Comparison of ENCODE assay signal across 19 cellular contexts in genomic region chr14:34302654-34303053, GRCh38.
DNase-seq lines count a peak whose midpoint lies in the region; ATAC-seq lines count a peak whose summit lies in the region.
"Had no signal": no experiment of that assay in that cellular context is flagged by ENCODE, and none has a peak within 500 bp of the region (broad histone marks: within the 10 kb centered on the region; RNA-seq: fewer than 3 reads in every experiment).

No MANE protein-coding gene starts in this region.

- no peaks in the 10 kb centered on the region for H3K4me1 Mint-ChIP-seq in activated T-cell treated with anti-CD3 and anti-CD28 coated beads, Interleukin-2, amount 50 U/mL, for 24 hours (ENCODE audit: low read depth)
- H3K4me1 Mint-ChIP-seq: activated naive CD4-positive, alpha-beta T cell treated with anti-CD3 and anti-CD28 coated beads, Interleukin-2, amount 10 ng/mL, durations not matched to agents 7 days and 5 days had no signal

- H3K36me3 Mint-ChIP-seq in activated T-cell treated with anti-CD3 and anti-CD28 coated beads, Interleukin-2, amount 50 U/mL, for 24 hours (ENCODE audit: low read depth), result no peaks in the 10 kb centered on the region
- H3K36me3 Mint-ChIP-seq: activated naive CD4-positive, alpha-beta T cell treated with anti-CD3 and anti-CD28 coated beads, Interleukin-2, amount 10 ng/mL, durations not matched to agents 7 days and 5 days had no signal

- intact Hi-C loops in left ventricle myocardium superior (cut with micrococcal nuclease), result no loop called here

- no peak overlapping the region for H3K27ac Mint-ChIP-seq in activated T-cell treated with anti-CD3 and anti-CD28 coated beads, Interleukin-2, amount 50 U/mL, for 24 hours
- H3K27ac Mint-ChIP-seq: activated naive CD4-positive, alpha-beta T cell treated with anti-CD3 and anti-CD28 coated beads, Interleukin-2, amount 10 ng/mL, durations not matched to agents 7 days and 5 days; T-helper 2 cell treated with Interferon-gamma antibody and Interleukin-4, amounts not matched to agents 5 μg/mL and 100 μg/mL, for 36 hours had no signal

- H3K9me3 Mint-ChIP-seq in activated T-cell treated with anti-CD3 and anti-CD28 coated beads, Interleukin-2, amount 50 U/mL, for 24 hours, result no peaks in the 10 kb centered on the region
- H3K9me3 Mint-ChIP-seq: activated naive CD4-positive, alpha-beta T cell treated with anti-CD3 and anti-CD28 coated beads, Interleukin-2, amount 10 ng/mL, durations not matched to agents 7 days and 5 days; T-helper 2 cell treated with Interferon-gamma antibody and Interleukin-4, amounts not matched to agents 5 μg/mL and 100 μg/mL, for 36 hours had no signal

- H3K27me3 Mint-ChIP-seq in activated T-cell treated with anti-CD3 and anti-CD28 coated beads, Interleukin-2, amount 50 U/mL, for 24 hours, result no peaks in the 10 kb centered on the region

- peak; percentile 39 for ATAC-seq in left ventricle myocardium superior
- ATAC-seq: foreskin keratinocyte had no signal

- DNase-seq in NCI-H1417 (lab: John Stamatoyannopoulos, UW) (peak in 2 of 3 experiments; percentile 31), NCI-H1417 treated with DMSO at 0.1 percent for 48 hours (lab: John Stamatoyannopoulos, UW) (no peak), NCI-H69 (lab: John Stamatoyannopoulos, UW) (peak; percentile 58), left ventricle myocardium superior (no peak), superior temporal gyrus (ENCODE audit: extremely low spot score) (peak; percentile 80), DMS114 treated with DMSO at 0.1 percent for 48 hours (lab: John Stamatoyannopoulos, UW; ENCODE audit: unreplicated experiment) (no peak)
- no peak for DNase-seq in activated CD4-positive, alpha-beta T cell treated with anti-CD3 and anti-CD28 coated beads for 48 hours
- no peak for DNase-seq in activated T-cell treated with anti-CD3 and anti-CD28 coated beads, Interleukin-2, amount 50 U/mL, for 24 hours
- DNase-seq: 8988T; activated naive CD4-positive, alpha-beta T cell treated with anti-CD3 and anti-CD28 coated beads, Interleukin-2, amount 10 ng/mL, durations not matched to agents 7 days and 5 days; activated T-cell treated with anti-CD3 and anti-CD28 coated beads for 4 hours; foreskin keratinocyte; GM23248; NCI-H1930; sigmoid colon; stimulated activated CD4-positive, alpha-beta T cell treated with anti-CD3 and anti-CD28 coated beads, Interleukin-4, amount 100 ng/mL, for 4 hours; thyroid gland had no signal

- no peak overlapping the region for H3K4me3 Mint-ChIP-seq in activated T-cell treated with anti-CD3 and anti-CD28 coated beads, Interleukin-2, amount 50 U/mL, for 24 hours
- H3K4me3 Mint-ChIP-seq: activated naive CD4-positive, alpha-beta T cell treated with anti-CD3 and anti-CD28 coated beads, Interleukin-2, amount 10 ng/mL, durations not matched to agents 7 days and 5 days; neural crest cell; T-helper 2 cell treated with Interferon-gamma antibody and Interleukin-4, amounts not matched to agents 5 μg/mL and 100 μg/mL, for 36 hours had no signal

Comparison
In these comparisons a context has a peak if more than half of its experiments do, and no peak if none do; other contexts are left out.
1. DNase-seq: peak in NCI-H1417 (2 of 3), NCI-H69 (single experiment) and superior temporal gyrus (single experiment); none in NCI-H1417 treated with DMSO at 0.1 percent for 48 hours (single experiment), left ventricle myocardium superior (single experiment), activated CD4-positive, alpha-beta T cell treated with anti-CD3 and anti-CD28 coated beads for 48 hours (single experiment), activated T-cell treated with anti-CD3 and anti-CD28 coated beads, Interleukin-2, amount 50 U/mL, for 24 hours (single experiment) and DMS114 treated with DMSO at 0.1 percent for 48 hours (single experiment).